ENCODE assay signal across 10 cellular contexts in the genomic region with DNA sequence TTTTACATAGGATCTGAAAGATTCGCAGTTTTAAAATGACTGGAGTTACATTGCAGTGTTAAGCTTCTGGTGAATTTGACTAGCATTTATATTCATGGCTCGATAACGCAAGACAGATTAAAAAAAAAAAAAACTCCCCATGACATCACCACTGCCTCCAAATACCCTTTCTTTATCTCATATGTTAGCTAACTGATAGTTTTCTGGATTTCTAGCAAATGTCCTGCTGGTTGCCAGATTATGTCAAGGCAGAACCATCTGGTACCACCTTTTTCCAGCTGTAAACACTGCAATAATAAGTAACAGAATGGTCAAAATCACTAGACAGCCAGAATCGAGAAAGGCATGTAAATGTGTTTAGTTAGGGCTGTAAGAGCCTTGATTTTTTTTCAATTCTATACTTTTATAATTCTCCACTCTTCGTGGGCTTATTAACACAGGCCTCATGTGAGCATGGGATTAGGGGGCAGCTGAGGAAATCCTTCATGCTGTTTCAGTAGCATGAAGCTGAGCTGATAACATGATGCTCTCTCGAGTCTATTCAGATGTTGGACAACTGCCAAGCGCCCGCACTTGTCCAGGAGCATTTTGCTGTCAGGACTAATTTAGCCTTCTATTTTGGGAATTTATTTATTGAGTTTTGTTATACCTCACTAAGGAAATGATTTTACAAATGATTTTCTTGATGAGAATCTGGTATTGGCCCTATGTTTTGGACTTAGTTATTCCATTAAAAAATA.
A peak's percentile ranks its signal among the peaks of the same experiment; 100 is the strongest.
DNase-seq lines count a peak whose midpoint lies in the region; ATAC-seq and TF ChIP-seq lines count a peak whose summit lies in the region.
"Had no signal": no experiment of that assay in that cellular context is flagged by ENCODE, and none has a peak within 500 bp of the region (broad histone marks: within the 10 kb centered on the region; RNA-seq: fewer than 3 reads in every experiment).

No MANE protein-coding gene starts in this region.

- no peak overlapping the region for H3K4me3 ChIP-seq in body of pancreas

- WGBS in body of pancreas, 2 donors, result 16 to 21% methylated on average over 8 of the region's 8 CpGs

- no peaks in the 10 kb centered on the region for H3K9me3 ChIP-seq in body of pancreas

- H3K27ac ChIP-seq in body of pancreas, result peak overlapping the region in 3 of 4 donors; percentile 13 to 50 (median 41)

- H3K36me3 ChIP-seq in body of pancreas (replicated peaks in 1 of 2; ENCODE audit: insufficient read depth in 1 of 2, low read depth in 2 of 2), result no peaks in the 10 kb centered on the region

- no peaks in the 10 kb centered on the region for H3K27me3 ChIP-seq in body of pancreas

- intact Hi-C loops in body of pancreas (cut with DNase I), result no loop called here

- peak in 70 of 76 experiments; percentile 20 to 86 (median 66) for DNase-seq in HUDEP-2 (lab: John Stamatoyannopoulos, UW; ENCODE audit: unreplicated experiment in 76 of 76)
- DNase-seq in NCI-H226, result peak; percentile 9
- peak; percentile 19 to 57 (median 39) for DNase-seq in body of pancreas
- DNase-seq in omental fat pad (ENCODE audit: low spot score), result no peak
- no peak for DNase-seq in mucosa of gallbladder (ENCODE audit: low spot score)
- DNase-seq in stimulated activated CD4-positive, alpha-beta T cell treated with anti-CD3 and anti-CD28 coated beads, Interleukin-15, amount 100 ng/mL, for 24 hours, result no peak
- DNase-seq in globus pallidus (ENCODE audit: low spot score), result no peak
- DNase-seq in GM20000 (ENCODE audit: low spot score), result no peak
- DNase-seq: CD8-positive, alpha-beta memory T cell; immature natural killer cell had no signal

- peak; percentile 49 for ATAC-seq in body of pancreas
- ATAC-seq in omental fat pad (ENCODE audit: low FRiP score), result peak; percentile 37

- no peak for TF ChIP-seq POLR2A in body of pancreas (IDR thresholded peaks at IDR 0.05)

- no peak for TF ChIP-seq CTCF in body of pancreas (IDR thresholded peaks at IDR 0.05)
- TF ChIP-seq CTCF in omental fat pad (IDR thresholded peaks at IDR 0.05), result no peak
- TF ChIP-seq CTCF in GM20000 (IDR thresholded peaks at IDR 0.05; ENCODE audit: extremely low read depth, missing control alignments), result no peak

- peaks cover 19% of the 10 kb centered on the region for H3K4me1 ChIP-seq in body of pancreas

Comparison
In these comparisons a context has a peak if more than half of its experiments do, and no peak if none do; other contexts are left out.
1. DNase-seq: peak in HUDEP-2 (70 of 76), NCI-H226 (single experiment) and body of pancreas (4 of 4); none in omental fat pad (single experiment), mucosa of gallbladder (single experiment), stimulated activated CD4-positive, alpha-beta T cell treated with anti-CD3 and anti-CD28 coated beads, Interleukin-15, amount 100 ng/mL, for 24 hours (single experiment), globus pallidus (single experiment) and GM20000 (single experiment).